18 cellular contexts compared by ENCODE assay signal in genomic region chrX:53598169-53598568, GRCh38.
DNase-seq lines count a peak whose midpoint lies in the region; ATAC-seq and TF ChIP-seq lines count a peak whose summit lies in the region.
"Had no signal": no experiment of that assay in that cellular context is flagged by ENCODE, and none has a peak within 500 bp of the region (broad histone marks: within the 10 kb centered on the region; RNA-seq: fewer than 3 reads in every experiment).

No MANE protein-coding gene starts in this region.

- H3K27me3 Mint-ChIP-seq in activated T-cell treated with anti-CD3 and anti-CD28 coated beads, Interleukin-2, amount 50 U/mL, for 24 hours = peaks cover 24% of the 10 kb centered on the region
- H3K27me3 Mint-ChIP-seq in activated naive CD8-positive, alpha-beta T cell treated with anti-CD3 and anti-CD28 coated beads, Interleukin-2, amount 50 U/mL, for 24 hours = no peaks in the 10 kb centered on the region
- H3K27me3 Mint-ChIP-seq: CD4-positive, CD25-positive, alpha-beta regulatory T cell had no signal

- H3K27ac Mint-ChIP-seq in activated T-cell treated with anti-CD3 and anti-CD28 coated beads, Interleukin-2, amount 50 U/mL, for 24 hours = peak overlapping the region; percentile 59
- peak overlapping the region; percentile 26 for H3K27ac Mint-ChIP-seq in activated naive CD8-positive, alpha-beta T cell treated with anti-CD3 and anti-CD28 coated beads, Interleukin-2, amount 50 U/mL, for 24 hours
- H3K27ac Mint-ChIP-seq: CD4-positive, CD25-positive, alpha-beta regulatory T cell had no signal

- DNase-seq in activated T-cell treated with anti-CD3 and anti-CD28 coated beads, Interleukin-2, amount 50 U/mL, for 24 hours = no peak
- DNase-seq in activated T-cell treated with anti-CD3 and anti-CD28 coated beads for 4 hours (no peak), DMS 273 (lab: John Stamatoyannopoulos, UW; ENCODE audit: unreplicated experiment) (no peak), NCI-H1436 (lab: John Stamatoyannopoulos, UW) (no peak), GM10266 (ENCODE audit: extremely low spot score) (no peak)
- no peak for DNase-seq in activated naive CD8-positive, alpha-beta T cell treated with anti-CD3 and anti-CD28 coated beads, Interleukin-2, amount 50 U/mL, for 24 hours
- DNase-seq: CD4-positive, CD25-positive, alpha-beta regulatory T cell; NCI-H1048; NCI-H1417; NCI-H187; NCI-H2081 treated with DMSO at 0.1 percent for 48 hours; NCI-H2171; NCI-H226; NCI-H510A; NCI-H69; SHP77 had no signal

- no peak overlapping the region for H3K4me3 Mint-ChIP-seq in activated T-cell treated with anti-CD3 and anti-CD28 coated beads, Interleukin-2, amount 50 U/mL, for 24 hours
- H3K4me3 Mint-ChIP-seq in activated naive CD8-positive, alpha-beta T cell treated with anti-CD3 and anti-CD28 coated beads, Interleukin-2, amount 50 U/mL, for 24 hours = no peak overlapping the region
- H3K4me3 Mint-ChIP-seq: CD4-positive, CD25-positive, alpha-beta regulatory T cell had no signal

- TF ChIP-seq CTCF in GM10266 (IDR thresholded peaks at IDR 0.05; ENCODE audit: control insufficient read depth, insufficient read depth, low read depth, missing control alignments) = no peak

- no peaks in the 10 kb centered on the region for H3K9me3 Mint-ChIP-seq in activated T-cell treated with anti-CD3 and anti-CD28 coated beads, Interleukin-2, amount 50 U/mL, for 24 hours
- H3K9me3 Mint-ChIP-seq in activated naive CD8-positive, alpha-beta T cell treated with anti-CD3 and anti-CD28 coated beads, Interleukin-2, amount 50 U/mL, for 24 hours = no peaks in the 10 kb centered on the region

- ATAC-seq in GM18868 (IDR thresholded peaks at IDR 0.05; ENCODE audit: unreplicated experiment) = peak; percentile 48
- ATAC-seq in activated naive CD8-positive, alpha-beta T cell treated with anti-CD3 and anti-CD28 coated beads, Interleukin-2, amount 50 U/mL, for 24 hours = no peak
- ATAC-seq: Panc1 had no signal

- H3K36me3 Mint-ChIP-seq in activated T-cell treated with anti-CD3 and anti-CD28 coated beads, Interleukin-2, amount 50 U/mL, for 24 hours (ENCODE audit: low read depth) = peaks cover 87% of the 10 kb centered on the region
- H3K36me3 Mint-ChIP-seq in activated naive CD8-positive, alpha-beta T cell treated with anti-CD3 and anti-CD28 coated beads, Interleukin-2, amount 50 U/mL, for 24 hours (ENCODE audit: low read depth) = peaks cover 36% of the 10 kb centered on the region

- H3K4me1 Mint-ChIP-seq in activated T-cell treated with anti-CD3 and anti-CD28 coated beads, Interleukin-2, amount 50 U/mL, for 24 hours (ENCODE audit: low read depth) = peaks cover 11% of the 10 kb centered on the region
- H3K4me1 Mint-ChIP-seq in activated naive CD8-positive, alpha-beta T cell treated with anti-CD3 and anti-CD28 coated beads, Interleukin-2, amount 50 U/mL, for 24 hours = no peaks in the 10 kb centered on the region
- H3K4me1 Mint-ChIP-seq: CD4-positive, CD25-positive, alpha-beta regulatory T cell had no signal
